ENCODE assay signal across 8 cellular contexts in genomic region chr4:87679449-87680169, GRCh38. TPM values are rescaled to one million over a fixed set of nuclear protein-coding genes. Genes with fewer than 3 reads are reported as not detected.
DNase-seq lines count a peak whose midpoint lies in the region; ATAC-seq and TF ChIP-seq lines count a peak whose summit lies in the region.

No MANE protein-coding gene starts in this region.

- CTCF ChIA-PET in Panc1 (lab: Charles Lee): interaction anchor here (0.6 to 1.1 kb wide), 2 partner anchors 159 to 1282 kb away, joined by 3 read pairs; no protein-coding TSS in a partner anchor

- no peaks in the 10 kb centered on the region for H3K27me3 ChIP-seq in Panc1 (ENCODE audit: control insufficient read depth, insufficient read depth, low read length)

- POLR2A ChIA-PET in Panc1 (lab: Charles Lee): no interaction called here

- intact Hi-C loops in Panc1 (cut with micrococcal nuclease; ENCODE audit: unreplicated experiment): loop anchor here (1.0 to 10.0 kb wide), 2 partner anchors 160 to 295 kb away; partner anchors contain the start of gene SPP1
- intact Hi-C loops in sciatic nerve (cut with DNase I): loop anchor here (5.0 kb wide), 1 partner anchor 158 kb away; no protein-coding TSS in a partner anchor

- no peak overlapping the region for H3K27ac ChIP-seq in Panc1 (ENCODE audit: low read length)

- H3K4me3 ChIP-seq in Panc1 (ENCODE audit: low read depth in 2 of 2, low read length in 2 of 2): no peak overlapping the region

- in situ Hi-C loops in Panc1 (cut with HindIII; ENCODE audit: low pct_unique_long_range_greater_than_20kb, low sequenced_read_pairs): no loop called here

- H3K9me3 ChIP-seq in Panc1 (ENCODE audit: control insufficient read depth, insufficient read depth, low read depth, low read length): no peaks in the 10 kb centered on the region

- no TSS peak for BruUV-seq in Panc1 (replicated peaks; lab: Mats Ljungman, UMichigan)

- peak; percentile 83 for TF ChIP-seq CTCF in Panc1 (IDR thresholded peaks at IDR 0.05)

- DNase-seq in D341Med (ENCODE audit: low spot score) (peak; percentile 69), HK-2 (ENCODE audit: unreplicated experiment) (peak; percentile 38), Panc1 (ENCODE audit: low read depth, low spot score) (peak; percentile 10), astrocyte of the hippocampus (ENCODE audit: low read depth, low spot score) (peak; percentile 71), hepatic stellate cell (ENCODE audit: low spot score) (peak; percentile 21), sciatic nerve (ENCODE audit: low spot score) (peak; percentile 73), NCI-H524 treated with DMSO at 0.1 percent for 48 hours (lab: John Stamatoyannopoulos, UW) (no peak)

- ATAC-seq in Panc1: no peak
- ATAC-seq in sciatic nerve: peak; percentile 78
- ATAC-seq in HG02623 (IDR thresholded peaks at IDR 0.05; ENCODE audit: unreplicated experiment): no peak

- H3K36me3 ChIP-seq in Panc1 (ENCODE audit: control insufficient read depth, insufficient read depth, low read length): no peaks in the 10 kb centered on the region

- no peaks in the 10 kb centered on the region for H3K4me1 ChIP-seq in Panc1 (ENCODE audit: control insufficient read depth, insufficient read depth, low read length)

RNA-seq across cellular contexts. Expression of gene DMP1, which starts 29.5 kb away (rescaled TPM):
- total RNA-seq in Panc1 (2021; ENCODE audit: unreplicated experiment) (not detected), sciatic nerve (not detected)
- polyA plus RNA-seq in Panc1 (2012; ENCODE audit: insufficient read length): not detected
